31 cellular contexts compared by ENCODE assay signal in the genomic region with DNA sequence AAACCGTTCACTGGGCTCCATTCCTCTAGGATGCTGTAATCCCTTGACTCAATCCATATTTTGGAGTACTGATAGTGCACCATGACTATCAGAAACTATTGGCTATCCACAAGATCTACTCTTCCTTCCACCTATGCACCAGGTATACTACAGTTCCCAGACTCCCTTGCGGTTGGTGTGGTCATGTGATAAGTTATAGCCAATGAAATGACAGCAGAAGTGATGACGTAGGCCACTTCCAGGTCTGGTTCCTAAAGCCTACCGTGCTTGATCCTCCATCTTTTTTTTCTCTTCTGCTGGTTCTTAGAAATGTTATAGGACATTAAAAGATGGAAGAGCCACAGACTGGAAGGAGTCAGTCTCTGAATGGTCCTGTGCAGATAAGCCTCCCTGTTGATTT.
DNase-seq lines count a peak whose midpoint lies in the region; ATAC-seq, FAIRE-seq and TF ChIP-seq lines count a peak whose summit lies in the region.
"Had no signal": no experiment of that assay in that cellular context is flagged by ENCODE, and none has a peak within 500 bp of the region (broad histone marks: within the 10 kb centered on the region; RNA-seq: fewer than 3 reads in every experiment).

No MANE protein-coding gene starts in this region.

- TF ChIP-seq POLR2A in HepG2 (IDR thresholded peaks at IDR 0.05; ENCODE audit: insufficient read depth in 1 of 2, low read depth in 2 of 2, low read length in 2 of 2) (no peak), right lobe of liver (IDR thresholded peaks at IDR 0.05) (no peak)

- no peaks in the 10 kb centered on the region for H3K4me1 Mint-ChIP-seq in HFFc6 (ENCODE audit: low read depth)
- H3K4me1 Mint-ChIP-seq: activated CD4-positive, alpha-beta memory T cell treated with anti-CD3 and anti-CD28 coated beads, Interleukin-2, amount 10 ng/mL, durations not matched to agents 7 days and 5 days; activated T-helper 17 cell treated with anti-CD3 and anti-CD28 coated beads, Interleukin-2, amount 50 U/mL, for 72 hours; stimulated activated effector memory CD8-positive, alpha-beta T cell treated with anti-CD3 and anti-CD28 coated beads, Interleukin-12 subunit alpha, Interleukin-12 subunit beta, amount 100 ng/mL, for 72 hours had no signal

- no TSS peak for BruUV-seq in HepG2 (replicated peaks; lab: Mats Ljungman, UMichigan)

- in situ Hi-C loops in HepG2 (cut with HindIII; ENCODE audit: extremely low pct_ligation_motif_present, low pct_unique_long_range_greater_than_20kb), result no loop called here

- no peak overlapping the region for H3K4me3 Mint-ChIP-seq in HFFc6
- H3K4me3 Mint-ChIP-seq: activated CD4-positive, alpha-beta memory T cell treated with anti-CD3 and anti-CD28 coated beads, Interleukin-2, amount 10 ng/mL, durations not matched to agents 7 days and 5 days; activated T-helper 17 cell treated with anti-CD3 and anti-CD28 coated beads, Interleukin-2, amount 50 U/mL, for 72 hours; stimulated activated effector memory CD8-positive, alpha-beta T cell treated with anti-CD3 and anti-CD28 coated beads, Interleukin-12 subunit alpha, Interleukin-12 subunit beta, amount 100 ng/mL, for 72 hours had no signal

- no peak for ATAC-seq in HepG2
- no peak for ATAC-seq in right lobe of liver
- ATAC-seq: activated CD4-positive, CD25-positive, alpha-beta regulatory T cell treated with anti-CD3 and anti-CD28 coated beads, Interleukin-2, amount 50 U/mL, for 24 hours; activated T-helper 17 cell treated with anti-CD3 and anti-CD28 coated beads, Interleukin-2, amount 50 U/mL, for 72 hours; left ventricle myocardium superior; PC-3; sciatic nerve; stimulated activated effector memory CD8-positive, alpha-beta T cell treated with anti-CD3 and anti-CD28 coated beads, Interleukin-12 subunit alpha, Interleukin-12 subunit beta, amount 100 ng/mL, for 72 hours; upper lobe of right lung had no signal

- no peaks in the 10 kb centered on the region for H4K20me1 ChIP-seq in HepG2 (ENCODE audit: insufficient read depth, low read length)
- H4K20me1 ChIP-seq: BLaER1 had no signal

- H3K9ac ChIP-seq in HepG2 (ENCODE audit: insufficient read depth, low read depth, low read length), result no peak overlapping the region
- H3K9ac ChIP-seq: BLaER1 had no signal

- no peak for DNase-seq in HepG2 (ENCODE audit: low spot score)
- DNase-seq in right lobe of liver, result no peak
- DNase-seq in M059J (ENCODE audit: low read depth), result peak; percentile 7
- peak; percentile 26 for DNase-seq in SW480 (ENCODE audit: low spot score)
- DNase-seq in DMS153 (lab: John Stamatoyannopoulos, UW), result no peak
- no peak for DNase-seq in HFFc6
- no peak for DNase-seq in NOMO-1 treated with DMSO at 0.1 percent for 48 hours (lab: John Stamatoyannopoulos, UW; ENCODE audit: unreplicated experiment)
- no peak for DNase-seq in stimulated activated CD4-positive, alpha-beta T cell treated with anti-CD3 and anti-CD28 coated beads, Interleukin-4, amount 100 ng/mL, for 24 hours
- DNase-seq: activated CD4-positive, alpha-beta memory T cell treated with anti-CD3 and anti-CD28 coated beads, Interleukin-2, amount 10 ng/mL, durations not matched to agents 7 days and 5 days; activated CD8-positive, alpha-beta memory T cell treated with anti-CD3 and anti-CD28 coated beads, Interleukin-2, amount 50 U/mL, for 48 hours; activated naive CD4-positive, alpha-beta T cell treated with anti-CD3 and anti-CD28 coated beads, Interleukin-2, amount 50 U/mL, for 16 hours; amniotic stem cell; HCEC 1CT; hypothalamus; left ventricle myocardium superior; NCI-H1092 treated with DMSO at 0.1 percent for 48 hours; NCI-H187; NCI-H226; PC-3; stimulated activated CD4-positive, alpha-beta T cell treated with anti-CD3 and anti-CD28 coated beads, Interleukin-12 subunit alpha, Interleukin-12 subunit beta, amount 100 ng/mL, for 4 hours; stimulated activated CD4-positive, alpha-beta T cell treated with anti-CD3 and anti-CD28 coated beads, Interleukin-4, amount 100 ng/mL, for 1 hour; substantia nigra; upper lobe of right lung had no signal

- no peak for TF ChIP-seq EP300 in HepG2 (IDR thresholded peaks at IDR 0.05; ENCODE audit: low read depth in 2 of 2, low read length in 2 of 2)
- TF ChIP-seq EP300 in HepG2 (CRISPR knock-in tag; IDR thresholded peaks at IDR 0.05; ENCODE audit: borderline replicate concordance), result no peak

- no peak overlapping the region for H3K27ac Mint-ChIP-seq in HFFc6
- H3K27ac Mint-ChIP-seq: activated CD4-positive, alpha-beta memory T cell treated with anti-CD3 and anti-CD28 coated beads, Interleukin-2, amount 10 ng/mL, durations not matched to agents 7 days and 5 days; activated T-helper 17 cell treated with anti-CD3 and anti-CD28 coated beads, Interleukin-2, amount 50 U/mL, for 72 hours; stimulated activated effector memory CD8-positive, alpha-beta T cell treated with anti-CD3 and anti-CD28 coated beads, Interleukin-12 subunit alpha, Interleukin-12 subunit beta, amount 100 ng/mL, for 72 hours had no signal

- H3K79me2 ChIP-seq in HepG2 (ENCODE audit: insufficient read depth, low read length), result no peaks in the 10 kb centered on the region

- no peak overlapping the region for H3K4me2 ChIP-seq in HepG2 (ENCODE audit: low read depth, low read length)
- H3K4me2 ChIP-seq: BLaER1 had no signal

- TF ChIP-seq CTCF in HepG2 (CRISPR knock-in tag; IDR thresholded peaks at IDR 0.05) (no peak), right lobe of liver (IDR thresholded peaks at IDR 0.05) (no peak), HFFc6 (IDR thresholded peaks at IDR 0.05) (no peak)

- H3K36me3 ChIP-seq in HepG2 (replicated peaks in 1 of 2; ENCODE audit: control insufficient read depth in 1 of 2, insufficient read depth in 2 of 2, low read length in 2 of 2), result no peaks in the 10 kb centered on the region
- no peaks in the 10 kb centered on the region for H3K36me3 ChIP-seq in right lobe of liver
- H3K36me3 ChIP-seq: BLaER1, neutrophil, upper lobe of right lung had no signal

- POLR2A ChIA-PET in HepG2 (lab: Yijun Ruan, JAX), result no interaction called here

- peaks cover 10% of the 10 kb centered on the region for H3K9me3 Mint-ChIP-seq in HFFc6
- H3K9me3 Mint-ChIP-seq: activated CD4-positive, alpha-beta memory T cell treated with anti-CD3 and anti-CD28 coated beads, Interleukin-2, amount 10 ng/mL, durations not matched to agents 7 days and 5 days; activated T-helper 17 cell treated with anti-CD3 and anti-CD28 coated beads, Interleukin-2, amount 50 U/mL, for 72 hours had no signal

- TF ChIP-seq RAD21 in HepG2 (CRISPR knock-in tag; IDR thresholded peaks at IDR 0.05), result no peak

- CTCF ChIA-PET in HepG2 (lab: Yijun Ruan, JAX; ENCODE audit: low intra/inter-chr PET ratio, low total read pairs), result no interaction called here

- H3K27ac ChIP-seq in HepG2 (ENCODE audit: extremely low read length, insufficient read depth, low read length) (no peak overlapping the region), right lobe of liver (no peak overlapping the region)
- H3K27ac ChIP-seq: BLaER1, neutrophil, upper lobe of right lung had no signal

- no peak for FAIRE-seq in HepG2 (lab: Jason Lieb, UNC)
- FAIRE-seq: endothelial cell of umbilical vein, keratinocyte had no signal

- H3K4me3 ChIP-seq in HepG2 (replicated peaks in 1 of 3; ENCODE audit: insufficient read depth in 1 of 3, low read depth in 2 of 3, low read length in 3 of 3) (no peak overlapping the region), right lobe of liver (no peak overlapping the region)
- H3K4me3 ChIP-seq: BLaER1, upper lobe of right lung had no signal

- 2% methylated on average over 4 of the region's 4 CpGs for WGBS in HepG2 (ENCODE audit: low lambda C conversion rate)
- 25% methylated on average over 4 of the region's 4 CpGs for WGBS in right lobe of liver (ENCODE audit: insufficient coverage, low coverage, low lambda C conversion rate, missing lambda C conversion rate)

- H2AFZ ChIP-seq in HepG2 (ENCODE audit: low read length), result no peak overlapping the region

- intact Hi-C loops in HepG2 (cut with micrococcal nuclease; ENCODE audit: unreplicated experiment) (no loop called here), right lobe of liver (cut with DNase I) (no loop called here)

- peaks cover 1% of the 10 kb centered on the region for H3K27me3 Mint-ChIP-seq in HFFc6 (ENCODE audit: insufficient read depth)

- H3K36me3 Mint-ChIP-seq in HFFc6 (ENCODE audit: low read depth), result no peaks in the 10 kb centered on the region
- H3K36me3 Mint-ChIP-seq: stimulated activated effector memory CD8-positive, alpha-beta T cell treated with anti-CD3 and anti-CD28 coated beads, Interleukin-12 subunit alpha, Interleukin-12 subunit beta, amount 100 ng/mL, for 72 hours had no signal

- H3K9me3 ChIP-seq in HepG2 (ENCODE audit: low read length), result no peaks in the 10 kb centered on the region
- no peaks in the 10 kb centered on the region for H3K9me3 ChIP-seq in right lobe of liver
- H3K9me3 ChIP-seq: BLaER1, neutrophil, upper lobe of right lung had no signal

- no peaks in the 10 kb centered on the region for H3K4me1 ChIP-seq in HepG2 (ENCODE audit: insufficient read depth, low read length)
- no peaks in the 10 kb centered on the region for H3K4me1 ChIP-seq in right lobe of liver
- H3K4me1 ChIP-seq: upper lobe of right lung had no signal

- H3K27me3 ChIP-seq in HepG2 (ENCODE audit: control insufficient read depth in 1 of 2, insufficient read depth in 2 of 2, low read length in 2 of 2) (no peaks in the 10 kb centered on the region; a peak in 1 of 5 replicates), right lobe of liver (no peaks in the 10 kb centered on the region)
- H3K27me3 ChIP-seq: BLaER1, neutrophil, upper lobe of right lung had no signal

TF ChIP-seq in HepG2, 621 proteins besides CTCF, POLR2A, EP300 and RAD21 (continues in another document):
- TF ChIP-seq NFYC (CRISPR knock-in tag; IDR thresholded peaks at IDR 0.05) (peak; percentile 35; the same call in 1 of the 2 replicates), THAP11 (CRISPR knock-in tag; IDR thresholded peaks at IDR 0.05) (0 out of 2 replicates have a peak, but pooled peaks have one; percentile 24), NFYB (CRISPR knock-in tag; IDR thresholded peaks at IDR 0.05) (0 out of 2 replicates have a peak, but pooled peaks have one; percentile 12), CREB1 (IDR thresholded peaks at IDR 0.05) (peak; percentile 86), CREB1 (CRISPR knock-in tag; IDR thresholded peaks at IDR 0.05) (no peak), ZNF143 (CRISPR knock-in tag; IDR thresholded peaks at IDR 0.05) (peak; percentile 65), SIN3B (IDR thresholded peaks at IDR 0.05; ENCODE audit: low read length) (no peak)

Comparison
In these comparisons a context has a peak if more than half of its experiments do, and no peak if none do; other contexts are left out.
1. DNase-seq: peak in M059J (single experiment) and SW480 (single experiment); none in HepG2 (single experiment), right lobe of liver (0 of 3), DMS153 (single experiment), HFFc6 (single experiment), NOMO-1 treated with DMSO at 0.1 percent for 48 hours (single experiment) and stimulated activated CD4-positive, alpha-beta T cell treated with anti-CD3 and anti-CD28 coated beads, Interleukin-4, amount 100 ng/mL, for 24 hours (single experiment).